ENCODE assay signal across 12 cellular contexts in the genomic region with DNA sequence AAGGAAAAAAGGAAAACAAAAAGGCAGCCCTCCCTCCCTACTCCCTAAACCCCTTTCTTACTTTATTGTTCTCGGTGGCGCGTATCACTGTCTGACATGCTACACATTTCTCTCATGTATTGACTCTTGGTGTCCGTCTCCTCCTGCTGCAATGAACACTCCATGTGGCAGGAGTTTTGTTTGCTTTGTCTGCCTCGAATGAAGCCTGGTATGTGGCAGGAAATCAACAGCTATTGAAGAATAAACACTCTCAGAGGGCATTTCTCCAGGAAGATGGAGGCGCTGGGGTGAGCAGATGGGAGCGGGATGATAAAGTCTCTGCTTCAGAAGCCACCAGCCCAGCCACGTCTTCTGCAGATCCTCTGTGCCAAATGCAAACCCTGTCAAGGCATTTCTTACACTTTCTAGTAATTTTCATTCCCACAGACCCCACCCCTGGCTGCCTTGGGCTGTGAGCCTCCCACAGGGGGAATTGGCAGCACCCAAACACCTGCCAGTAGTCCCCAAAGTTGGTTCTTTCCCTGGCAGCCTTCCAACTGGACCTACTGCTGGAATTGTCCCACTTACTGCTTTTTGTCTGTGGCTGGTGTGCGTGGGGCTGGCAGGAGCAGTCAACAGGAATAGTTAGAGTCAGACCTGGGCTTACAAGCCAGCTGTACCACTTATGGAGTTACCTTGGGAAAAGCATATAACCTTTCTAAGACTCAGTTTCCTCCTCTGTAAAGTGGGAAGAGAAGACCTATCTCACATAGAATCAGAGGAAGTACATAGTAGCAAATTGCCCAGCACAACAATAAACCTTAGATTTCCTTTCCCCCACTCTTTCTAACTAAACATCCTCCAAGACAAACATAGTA. TPM values are rescaled to one million over a fixed set of nuclear protein-coding genes. Genes with fewer than 3 reads are reported as not detected.
DNase-seq lines count a peak whose midpoint lies in the region; ATAC-seq and TF ChIP-seq lines count a peak whose summit lies in the region.
"Had no signal": no experiment of that assay in that cellular context is flagged by ENCODE, and none has a peak within 500 bp of the region (broad histone marks: within the 10 kb centered on the region; RNA-seq: fewer than 3 reads in every experiment).

No MANE protein-coding gene starts in this region.

- no peaks in the 10 kb centered on the region for H3K36me3 Mint-ChIP-seq in T-helper 17 cell (ENCODE audit: low read depth)
- H3K36me3 Mint-ChIP-seq: type B pancreatic cell had no signal

- H3K4me3 ChIP-seq in BLaER1 = no peak overlapping the region
- no peak overlapping the region for H3K4me3 ChIP-seq in ascending aorta

- H3K4me3 Mint-ChIP-seq in T-helper 17 cell = peak overlapping the region; percentile 25
- H3K4me3 Mint-ChIP-seq: type B pancreatic cell had no signal

- no peaks in the 10 kb centered on the region for H3K9me3 ChIP-seq in BLaER1
- H3K9me3 ChIP-seq in T-helper 17 cell (ENCODE audit: control insufficient read depth, low read length, poor library complexity, severe bottlenecking) = no peaks in the 10 kb centered on the region
- H3K9me3 ChIP-seq in ascending aorta = no peaks in the 10 kb centered on the region

- peaks cover 49% of the 10 kb centered on the region for H3K4me1 Mint-ChIP-seq in T-helper 17 cell

- DNase-seq in DMS79 treated with DMSO at 0.1 percent for 48 hours (lab: John Stamatoyannopoulos, UW) (peak; percentile 94), T-helper 17 cell (no peak), kidney tubule cell (ENCODE audit: low spot score) (peak; percentile 50), NCI-H524 treated with DMSO at 0.1 percent for 48 hours (lab: John Stamatoyannopoulos, UW) (no peak), T-helper 9 cell (no peak), ascending aorta (ENCODE audit: low spot score in 2 of 2) (no peak)
- DNase-seq: activated naive CD4-positive, alpha-beta T cell treated with anti-CD3 and anti-CD28 coated beads, Interleukin-2, amount 50 U/mL, for 16 hours; Calu3 had no signal

- H3K9ac ChIP-seq in BLaER1 = no peak overlapping the region

- peak overlapping the region; percentile 57 for H3K27ac Mint-ChIP-seq in T-helper 17 cell
- H3K27ac Mint-ChIP-seq: type B pancreatic cell had no signal

- no peaks in the 10 kb centered on the region for H3K36me3 ChIP-seq in BLaER1
- no peaks in the 10 kb centered on the region for H3K36me3 ChIP-seq in ascending aorta

- H3K27me3 ChIP-seq in BLaER1 (no peaks in the 10 kb centered on the region), ascending aorta (no peaks in the 10 kb centered on the region)

- peak overlapping the region; percentile 26; the same call in 1 of the 2 replicates for H3K4me2 ChIP-seq in BLaER1

- H3K27me3 Mint-ChIP-seq in T-helper 17 cell = no peaks in the 10 kb centered on the region
- H3K27me3 Mint-ChIP-seq: IgD-negative memory B cell had no signal

- H4K20me1 ChIP-seq in BLaER1 = no peaks in the 10 kb centered on the region

- H3K4me1 ChIP-seq in BLaER1 (peaks cover 54% of the 10 kb centered on the region), ascending aorta (no peaks in the 10 kb centered on the region)

- intact Hi-C loops in ascending aorta (cut with DNase I) = no loop called here

- no peak for TF ChIP-seq CTCF in ascending aorta (IDR thresholded peaks at IDR 0.05)

- ATAC-seq in T-helper 17 cell = no peak
- no peak for ATAC-seq in GM19452 (IDR thresholded peaks at IDR 0.05; ENCODE audit: unreplicated experiment)

- no peak overlapping the region for H3K27ac ChIP-seq in BLaER1
- H3K27ac ChIP-seq in ascending aorta = no peak overlapping the region

RNA-seq across cellular contexts. Expression of a gene that starts 13.4 kb away (rescaled TPM):
- total RNA-seq in T-helper 17 cell (100 to 1,000 TPM; 262 to 274 TPM), ascending aorta (38.6 TPM)

RNA-seq across cellular contexts. Expression of a gene that starts 43.6 kb away (rescaled TPM):
- 1 to 10 TPM; 2.0 to 2.4 TPM for total RNA-seq in T-helper 17 cell
- not detected for total RNA-seq in ascending aorta

Comparison
In these comparisons a context has a peak if more than half of its experiments do, and no peak if none do; other contexts are left out.
1. DNase-seq: peak in DMS79 treated with DMSO at 0.1 percent for 48 hours (single experiment) and kidney tubule cell (single experiment); none in T-helper 17 cell (0 of 3), NCI-H524 treated with DMSO at 0.1 percent for 48 hours (single experiment), T-helper 9 cell (single experiment) and ascending aorta (0 of 2).